16 cellular contexts compared by ENCODE assay signal in genomic region chr4:17618926-17619325, GRCh38. TPM values are rescaled to one million over a fixed set of nuclear protein-coding genes. Genes with fewer than 3 reads are reported as not detected.
DNase-seq lines count a peak whose midpoint lies in the region; ATAC-seq and TF ChIP-seq lines count a peak whose summit lies in the region.
"Had no signal": no experiment of that assay in that cellular context is flagged by ENCODE, and none has a peak within 500 bp of the region (broad histone marks: within the 10 kb centered on the region; RNA-seq: fewer than 3 reads in every experiment).

No MANE protein-coding gene starts in this region.

- no peaks in the 10 kb centered on the region for H3K9me3 Mint-ChIP-seq in activated T-cell treated with anti-CD3 and anti-CD28 coated beads, Interleukin-2, amount 50 U/mL, for 24 hours

- H3K4me1 Mint-ChIP-seq in activated T-cell treated with anti-CD3 and anti-CD28 coated beads, Interleukin-2, amount 50 U/mL, for 24 hours (ENCODE audit: low read depth): peaks cover 37% of the 10 kb centered on the region

- H2AFZ ChIP-seq in Loucy (ENCODE audit: low read length): no peak overlapping the region
- H2AFZ ChIP-seq: PC-9 had no signal

- H3K9me3 ChIP-seq in Loucy (ENCODE audit: insufficient read depth, low read depth, low read length) (no peaks in the 10 kb centered on the region), skeletal muscle satellite cell (replicated peaks; ENCODE audit: low read length) (no peaks in the 10 kb centered on the region), body of pancreas (no peaks in the 10 kb centered on the region)
- H3K9me3 ChIP-seq: upper lobe of right lung had no signal

- peaks cover 89% of the 10 kb centered on the region for H3K36me3 Mint-ChIP-seq in activated T-cell treated with anti-CD3 and anti-CD28 coated beads, Interleukin-2, amount 50 U/mL, for 24 hours (ENCODE audit: low read depth)

- TF ChIP-seq CTCF in Loucy (conservative IDR thresholded peaks at IDR 0.05; ENCODE audit: low read length): no peak
- TF ChIP-seq CTCF in brain microvascular endothelial cell (IDR thresholded peaks at IDR 0.05; ENCODE audit: low read depth, low read length, missing control alignments): no peak
- TF ChIP-seq CTCF in body of pancreas (IDR thresholded peaks at IDR 0.05): no peak

- H3K79me2 ChIP-seq in Loucy (ENCODE audit: insufficient read depth, low read length): peaks cover 94% of the 10 kb centered on the region

- peak overlapping the region; percentile 92 for H3K4me3 ChIP-seq in Loucy (ENCODE audit: low read length, poor library complexity, severe bottlenecking)
- no peak overlapping the region for H3K4me3 ChIP-seq in brain microvascular endothelial cell (ENCODE audit: low read depth, low read length)
- H3K4me3 ChIP-seq in skeletal muscle satellite cell (ENCODE audit: low read length): peak overlapping the region; percentile 34
- H3K4me3 ChIP-seq in body of pancreas: no peak overlapping the region
- H3K4me3 ChIP-seq: PC-9, upper lobe of right lung had no signal

- peaks cover 61% of the 10 kb centered on the region for H4K20me1 ChIP-seq in Loucy (ENCODE audit: insufficient read depth, low read length, poor library complexity, severe bottlenecking)

- H3K4me3 Mint-ChIP-seq in activated T-cell treated with anti-CD3 and anti-CD28 coated beads, Interleukin-2, amount 50 U/mL, for 24 hours: peak overlapping the region; percentile 23

- intact Hi-C loops in body of pancreas (cut with DNase I): no loop called here

- H3K9ac ChIP-seq in Loucy (ENCODE audit: low read depth, low read length, poor library complexity, severe bottlenecking): peak overlapping the region; percentile 67
- H3K9ac ChIP-seq in skeletal muscle satellite cell (ENCODE audit: low read depth, low read length): peak overlapping the region; percentile 66

- no peaks in the 10 kb centered on the region for H3K27me3 Mint-ChIP-seq in activated T-cell treated with anti-CD3 and anti-CD28 coated beads, Interleukin-2, amount 50 U/mL, for 24 hours

- DNase-seq in activated T-cell treated with anti-CD3 and anti-CD28 coated beads, Interleukin-2, amount 50 U/mL, for 24 hours: no peak
- no peak for DNase-seq in activated T-cell treated with anti-CD3 and anti-CD28 coated beads for 4 hours
- no peak for DNase-seq in brain microvascular endothelial cell
- DNase-seq in iPS-NIHi7 (ENCODE audit: extremely low spot score): no peak
- no peak for DNase-seq in body of pancreas
- no peak for DNase-seq in RPMI8226
- DNase-seq: dermis blood vessel endothelial cell; DMS 273 treated with DMSO at 0.1 percent for 48 hours; NCI-H1092 treated with DMSO at 0.1 percent for 48 hours; NCI-H446 treated with DMSO at 0.1 percent for 48 hours; occipital lobe; PC-9; stimulated activated CD4-positive, alpha-beta T cell treated with anti-CD3 and anti-CD28 coated beads, Interleukin-12 subunit alpha, Interleukin-12 subunit beta, amount 100 ng/mL, for 4 hours; upper lobe of right lung had no signal

- H3K4me2 ChIP-seq in Loucy (ENCODE audit: low read depth, low read length, poor library complexity, severe bottlenecking) (peak overlapping the region; percentile 94), skeletal muscle satellite cell (ENCODE audit: low read length) (peak overlapping the region; percentile 69)
- H3K4me2 ChIP-seq: PC-9 had no signal

- H3K27ac Mint-ChIP-seq in activated T-cell treated with anti-CD3 and anti-CD28 coated beads, Interleukin-2, amount 50 U/mL, for 24 hours: peak overlapping the region; percentile 88

- H3K36me3 ChIP-seq in Loucy (ENCODE audit: insufficient read depth, low read length) (peaks cover 43% of the 10 kb centered on the region), brain microvascular endothelial cell (replicated peaks) (peaks cover 48% of the 10 kb centered on the region), skeletal muscle satellite cell (ENCODE audit: insufficient read depth, low read length) (peaks cover 49% of the 10 kb centered on the region), body of pancreas (replicated peaks in 1 of 2; ENCODE audit: insufficient read depth in 1 of 2, low read depth in 2 of 2) (peaks cover 0 to 18% of the 10 kb centered on the region in 2 donors)

- TF ChIP-seq POLR2A in body of pancreas (IDR thresholded peaks at IDR 0.05): no peak

- H3K4me1 ChIP-seq in Loucy (ENCODE audit: insufficient read depth, low read length, poor library complexity, severe bottlenecking) (peaks cover 44% of the 10 kb centered on the region), skeletal muscle satellite cell (ENCODE audit: control insufficient read depth, insufficient read depth, low read length) (peaks cover 53% of the 10 kb centered on the region), body of pancreas (peaks cover 38% of the 10 kb centered on the region)

- in situ Hi-C loops in brain microvascular endothelial cell (cut with HindIII; ENCODE audit: low pct_ligation_motif_present, low sequenced_read_pairs): no loop called here

- ATAC-seq in body of pancreas: no peak
- ATAC-seq: upper lobe of right lung had no signal

- WGBS in body of pancreas, 2 donors: 35 to 64% methylated on average over 1 of the region's 1 CpG

- H3K27me3 ChIP-seq in Loucy (ENCODE audit: insufficient read depth, low read length, poor library complexity, severe bottlenecking) (no peaks in the 10 kb centered on the region), brain microvascular endothelial cell (replicated peaks) (no peaks in the 10 kb centered on the region), skeletal muscle satellite cell (ENCODE audit: control insufficient read depth, insufficient read depth, low read length) (no peaks in the 10 kb centered on the region), body of pancreas (no peaks in the 10 kb centered on the region)
- H3K27me3 ChIP-seq: upper lobe of right lung had no signal

- H3K9me2 ChIP-seq in Loucy (replicated peaks; ENCODE audit: low read depth, low read length): no peaks in the 10 kb centered on the region

- H3K27ac ChIP-seq in brain microvascular endothelial cell (peak overlapping the region; percentile 56), body of pancreas (no peak overlapping the region)
- H3K27ac ChIP-seq: PC-9, upper lobe of right lung had no signal

- no peaks in the 10 kb centered on the region for H3F3A ChIP-seq in Loucy (ENCODE audit: low read depth)

RNA-seq across cellular contexts. Expression of gene MED28, which starts 4.5 kb away (rescaled TPM):
- total RNA-seq in skeletal muscle satellite cell (2012; rRNA removed): 7.9 and 9.6 TPM in 2 replicates
- 10 to 100 TPM in 1 of 2 donors, 1 to 10 TPM in 1; 8.8 to 19.8 TPM for total RNA-seq in body of pancreas

RNA-seq across cellular contexts. Expression of gene LAP3, which starts 41.9 kb away (rescaled TPM):
- 117 and 123 TPM in 2 replicates for total RNA-seq in skeletal muscle satellite cell (2012; rRNA removed)
- 10 to 100 TPM; 28.0 to 28.8 TPM for total RNA-seq in body of pancreas

Comparison
In these comparisons a context has a peak if more than half of its experiments do, and no peak if none do; other contexts are left out.
1. H3K4me3 ChIP-seq: peak in Loucy (single experiment) and skeletal muscle satellite cell (single experiment); none in brain microvascular endothelial cell (single experiment) and body of pancreas (0 of 2).